8 cellular contexts compared by ENCODE assay signal in the genomic region with DNA sequence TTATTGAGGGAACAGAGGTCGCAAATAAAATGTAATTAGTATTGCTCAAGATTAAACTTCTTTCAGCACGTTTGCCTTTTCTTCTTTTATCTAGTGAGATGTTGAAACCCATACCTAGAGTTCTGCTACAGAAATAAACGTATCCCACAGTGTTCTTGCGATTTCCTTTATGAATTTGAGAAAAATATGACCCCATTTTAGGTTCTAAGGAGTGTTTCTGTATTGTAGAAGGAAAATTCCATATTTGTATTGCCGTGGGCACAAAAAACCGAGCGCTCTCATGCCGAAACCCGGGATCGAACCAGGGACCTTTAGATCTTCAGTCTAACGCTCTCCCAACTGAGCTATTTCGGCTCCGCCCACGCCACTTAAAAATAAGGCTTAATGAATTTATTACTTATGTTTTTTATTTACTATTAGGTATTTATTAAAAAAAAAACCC. TPM values are rescaled to one million over a fixed set of nuclear protein-coding genes. Genes with fewer than 3 reads are reported as not detected.
DNase-seq lines count a peak whose midpoint lies in the region; ATAC-seq and TF ChIP-seq lines count a peak whose summit lies in the region.

No MANE protein-coding gene starts in this region.

- H3K36me3 ChIP-seq in lower lobe of right lung: no peaks in the 10 kb centered on the region

- no peaks in the 10 kb centered on the region for H3K9me3 ChIP-seq in lower lobe of right lung

- no peak for TF ChIP-seq CTCF in lower lobe of right lung (IDR thresholded peaks at IDR 0.05)

- peak overlapping the region; percentile 63 for H3K27ac ChIP-seq in lower lobe of right lung

- peak overlapping the region; percentile 65 for H3K4me3 ChIP-seq in lower lobe of right lung

- peaks cover 17% of the 10 kb centered on the region for H3K4me1 ChIP-seq in lower lobe of right lung

- peak; percentile 83 for DNase-seq in DMS53 treated with DMSO at 0.1 percent for 48 hours (lab: John Stamatoyannopoulos, UW; ENCODE audit: unreplicated experiment)
- peak; percentile 82 for DNase-seq in NCI-H345 treated with DMSO at 0.1 percent for 48 hours (lab: John Stamatoyannopoulos, UW; ENCODE audit: unreplicated experiment)
- peak; percentile 69 to 83 for DNase-seq in activated CD4-positive, alpha-beta T cell treated with anti-CD3 and anti-CD28 coated beads for 4 hours
- DNase-seq in dedifferentiated amniotic fluid mesenchymal stem cell (ENCODE audit: extremely low spot score): peak; percentile 84
- no peak for DNase-seq in lower lobe of right lung
- DNase-seq in stimulated activated CD4-positive, alpha-beta T cell treated with anti-CD3 and anti-CD28 coated beads, TNF-alpha, amount 100 ng/mL, for 4 hours (ENCODE audit: low read depth in 3 of 3): peak; percentile 58 to 69 (median 67)
- no peak for DNase-seq in D341Med (ENCODE audit: low spot score)

- peaks cover 13% of the 10 kb centered on the region for H3K27me3 ChIP-seq in lower lobe of right lung (ENCODE audit: low read depth)

- ATAC-seq in HG02852 (IDR thresholded peaks at IDR 0.05; ENCODE audit: unreplicated experiment) (peak; percentile 12), lower lobe of right lung (peak; percentile 64 to 65)

- intact Hi-C loops in lower lobe of right lung (cut with DNase I): no loop called here

RNA-seq across cellular contexts. Expression of gene ZNF311, which starts 23.7 kb away (rescaled TPM):
- total RNA-seq in lower lobe of right lung: 1.6 TPM

RNA-seq across cellular contexts. Expression of gene TRIM27, which starts 57.6 kb away (rescaled TPM):
- total RNA-seq in lower lobe of right lung: 46.6 TPM

Comparison
In these comparisons a context has a peak if more than half of its experiments do, and no peak if none do; other contexts are left out.
1. DNase-seq: peak in DMS53 treated with DMSO at 0.1 percent for 48 hours (single experiment), NCI-H345 treated with DMSO at 0.1 percent for 48 hours (single experiment), activated CD4-positive, alpha-beta T cell treated with anti-CD3 and anti-CD28 coated beads for 4 hours (2 of 2), dedifferentiated amniotic fluid mesenchymal stem cell (single experiment) and stimulated activated CD4-positive, alpha-beta T cell treated with anti-CD3 and anti-CD28 coated beads, TNF-alpha, amount 100 ng/mL, for 4 hours (3 of 3); none in lower lobe of right lung (single experiment) and D341Med (single experiment).